In genomic region chr12:106195638-106196037, GRCh38 we compare ENCODE assay signal across 11 cellular contexts. TPM values are rescaled to one million over a fixed set of nuclear protein-coding genes. Genes with fewer than 3 reads are reported as not detected.
DNase-seq lines count a peak whose midpoint lies in the region; ATAC-seq and TF ChIP-seq lines count a peak whose summit lies in the region.
"Had no signal": no experiment of that assay in that cellular context is flagged by ENCODE, and none has a peak within 500 bp of the region (broad histone marks: within the 10 kb centered on the region; RNA-seq: fewer than 3 reads in every experiment).

No MANE protein-coding gene starts in this region.

- intact Hi-C loops in head of caudate nucleus (cut with DNase I) = no loop called here

- no peak overlapping the region for H3K23ac ChIP-seq in neuronal stem cell (ENCODE audit: low read depth, low read length, poor library complexity)
- H3K23ac ChIP-seq in trophoblast cell (ENCODE audit: low read length) = no peak overlapping the region

- H2AK5ac ChIP-seq in neuronal stem cell (ENCODE audit: low read depth, low read length) = no peak overlapping the region
- H2AK5ac ChIP-seq in trophoblast cell (ENCODE audit: low read length) = no peak overlapping the region

- H3K27me3 ChIP-seq in neuronal stem cell (ENCODE audit: control insufficient read depth in 3 of 3, insufficient read depth in 3 of 3, low read depth in 1 of 3, low read length in 3 of 3) = no peaks in the 10 kb centered on the region
- H3K27me3 ChIP-seq in trophoblast cell (ENCODE audit: insufficient read depth, low read length) = no peaks in the 10 kb centered on the region

- H2BK5ac ChIP-seq in neuronal stem cell (ENCODE audit: low read length) = no peak overlapping the region
- no peak overlapping the region for H2BK5ac ChIP-seq in trophoblast cell (ENCODE audit: low read depth, low read length, poor library complexity)

- H3K79me1 ChIP-seq in neuronal stem cell (ENCODE audit: low read depth, low read length) = no peaks in the 10 kb centered on the region
- no peaks in the 10 kb centered on the region for H3K79me1 ChIP-seq in trophoblast cell (ENCODE audit: low read length)

- no peak overlapping the region for H3K27ac ChIP-seq in neuronal stem cell (replicated peaks; ENCODE audit: low read length)
- H3K27ac ChIP-seq in trophoblast cell (ENCODE audit: low read depth, low read length) = no peak overlapping the region

- H3K79me2 ChIP-seq in trophoblast cell (ENCODE audit: control insufficient read depth, insufficient read depth, low read length, poor library complexity) = no peaks in the 10 kb centered on the region

- no CpG with 5 or more reads among the region's 5 CpGs for WGBS in neuronal stem cell (ENCODE audit: extremely low coverage in 2 of 2, insufficient read length in 2 of 2, insufficient replicate concordance in 1 of 2), 2 donors
- no CpG with 5 or more reads among the region's 5 CpGs for WGBS in trophoblast cell (ENCODE audit: extremely low coverage, insufficient coverage, insufficient read length)

- H4K12ac ChIP-seq in trophoblast cell (ENCODE audit: low read depth, low read length) = no peak overlapping the region

- no peaks in the 10 kb centered on the region for H3K36me3 ChIP-seq in neuronal stem cell (replicated peaks in 1 of 2; ENCODE audit: control insufficient read depth in 2 of 2, insufficient read depth in 2 of 2, low read length in 2 of 2)
- H3K36me3 ChIP-seq in trophoblast cell (ENCODE audit: control insufficient read depth in 1 of 2, insufficient read depth in 2 of 2, low read length in 2 of 2) = no peaks in the 10 kb centered on the region

- peak overlapping the region; percentile 34 for H4K91ac ChIP-seq in neuronal stem cell (ENCODE audit: low read depth, low read length, poor library complexity)
- H4K91ac ChIP-seq in trophoblast cell (ENCODE audit: low read depth, low read length) = no peak overlapping the region

- H3K4me2 ChIP-seq in neuronal stem cell (ENCODE audit: insufficient read depth, low read length, poor library complexity, severe bottlenecking) (no peak overlapping the region), trophoblast cell (ENCODE audit: low read length) (no peak overlapping the region)

- H4K8ac ChIP-seq in neuronal stem cell (ENCODE audit: low read depth, low read length) (no peak overlapping the region), trophoblast cell (ENCODE audit: low read depth, low read length) (no peak overlapping the region)

- CTCF ChIA-PET in AG04449 (lab: Yijun Ruan, JAX) = no interaction called here

- no peak overlapping the region for H2BK120ac ChIP-seq in neuronal stem cell (ENCODE audit: low read depth, low read length)
- no peak overlapping the region for H2BK120ac ChIP-seq in trophoblast cell (ENCODE audit: insufficient read depth, low read length, poor library complexity)

- H3K18ac ChIP-seq in neuronal stem cell (ENCODE audit: low read length) (peak overlapping the region; percentile 29), trophoblast cell (ENCODE audit: low read length) (no peak overlapping the region)

- H3K9me3 ChIP-seq in neuronal stem cell (replicated peaks in 1 of 2; ENCODE audit: control insufficient read depth in 2 of 2, insufficient read depth in 1 of 2, low read depth in 1 of 2, low read length in 2 of 2) (peaks cover 0 to 3% of the 10 kb centered on the region in 2 donors), trophoblast cell (ENCODE audit: insufficient read depth, low read depth, low read length) (no peaks in the 10 kb centered on the region)

- H3K4me3 ChIP-seq in AG04449 (ENCODE audit: low read depth, low read length) (no peak overlapping the region), neuronal stem cell (ENCODE audit: low read length in 2 of 2) (no peak overlapping the region), trophoblast cell (ENCODE audit: low read depth, low read length) (no peak overlapping the region)

- DNase-seq in AG04449 (ENCODE audit: low read depth, low spot score) = peak; percentile 53
- DNase-seq in RPMI7951 (ENCODE audit: low read depth) = peak; percentile 89
- peak; percentile 4 to 80 (median 44) for DNase-seq in head of caudate nucleus
- no peak for DNase-seq in neuronal stem cell (ENCODE audit: low spot score)
- no peak for DNase-seq in activated naive CD4-positive, alpha-beta T cell treated with Interleukin-2 at 50 U/mL for 16 hours
- no peak for DNase-seq in trophoblast cell
- DNase-seq: activated T-cell treated with anti-CD3 and anti-CD28 coated beads, Interleukin-2, amount 50 U/mL, for 1 hour; naive B cell; NCI-H510A had no signal

- no peak overlapping the region for H2BK12ac ChIP-seq in neuronal stem cell (ENCODE audit: low read length)
- H2BK12ac ChIP-seq in trophoblast cell (ENCODE audit: low read length) = no peak overlapping the region

- H2AFZ ChIP-seq in neuronal stem cell (ENCODE audit: low read length) = peak overlapping the region; percentile 59
- H2AFZ ChIP-seq in trophoblast cell (ENCODE audit: insufficient read depth, low read length, poor library complexity) = no peak overlapping the region

- H3K9ac ChIP-seq in neuronal stem cell (ENCODE audit: low read depth, low read length, poor library complexity) (no peak overlapping the region), trophoblast cell (ENCODE audit: low read length) (no peak overlapping the region)

- H3K4me1 ChIP-seq in neuronal stem cell (ENCODE audit: control insufficient read depth in 2 of 2, insufficient read depth in 1 of 2, low read depth in 1 of 2, low read length in 2 of 2) (peaks cover 12 to 13% of the 10 kb centered on the region in 2 donors), trophoblast cell (ENCODE audit: control insufficient read depth in 1 of 2, insufficient read depth in 2 of 2, low read length in 2 of 2) (peaks cover 5% of the 10 kb centered on the region in 2 experiments)

- H2BK15ac ChIP-seq in neuronal stem cell (ENCODE audit: low read length) = no peak overlapping the region

- no peak overlapping the region for H3K14ac ChIP-seq in neuronal stem cell (ENCODE audit: low read length)
- H3K14ac ChIP-seq in trophoblast cell (ENCODE audit: low read length) = no peak overlapping the region

- H3K4ac ChIP-seq in neuronal stem cell (ENCODE audit: low read length) (no peak overlapping the region), trophoblast cell (ENCODE audit: low read depth, low read length) (no peak overlapping the region)

- TF ChIP-seq CTCF in AG04449 (IDR thresholded peaks at IDR 0.05; ENCODE audit: insufficient read depth, low read length, missing control alignments) = no peak

- POLR2A ChIA-PET in AG04449 (lab: Yijun Ruan, JAX) = no interaction called here

- ATAC-seq in HG02588 (IDR thresholded peaks at IDR 0.05; ENCODE audit: unreplicated experiment) (no peak), HG02852 (IDR thresholded peaks at IDR 0.05; ENCODE audit: unreplicated experiment) (no peak)

RNA-seq across cellular contexts. Expression of gene CKAP4, which starts 52.2 kb away (rescaled TPM):
- total RNA-seq in RPMI7951 (2014; rRNA removed; shearing (Covaris generic)) = 61.0 and 67.1 TPM in 2 replicates
- polyA plus RNA-seq in neuronal stem cell (2013, experiment 1 of 2) = 122 TPM
- 125 TPM for polyA plus RNA-seq in neuronal stem cell (2013, experiment 2 of 2)
- polyA plus RNA-seq in trophoblast cell (2013) = 145 and 150 TPM in 2 replicates

RNA-seq across cellular contexts. Expression of gene NUAK1, which starts 56.9 kb away (rescaled TPM):
- 6.9 and 7.0 TPM in 2 replicates for total RNA-seq in RPMI7951 (2014; rRNA removed; shearing (Covaris generic))
- polyA plus RNA-seq in neuronal stem cell (2013, experiment 1 of 2) = 13.1 TPM
- polyA plus RNA-seq in neuronal stem cell (2013, experiment 2 of 2) = 13.4 TPM
- polyA plus RNA-seq in trophoblast cell (2013) = 34.0 and 34.8 TPM in 2 replicates

Comparison
In these comparisons a context has a peak if more than half of its experiments do, and no peak if none do; other contexts are left out.
1. DNase-seq: peak in AG04449 (single experiment), RPMI7951 (single experiment) and head of caudate nucleus (42 of 42); none in neuronal stem cell (single experiment), activated naive CD4-positive, alpha-beta T cell treated with Interleukin-2 at 50 U/mL for 16 hours (single experiment) and trophoblast cell (0 of 2).